Comparison of ENCODE assay signal across 18 cellular contexts in the genomic region with DNA sequence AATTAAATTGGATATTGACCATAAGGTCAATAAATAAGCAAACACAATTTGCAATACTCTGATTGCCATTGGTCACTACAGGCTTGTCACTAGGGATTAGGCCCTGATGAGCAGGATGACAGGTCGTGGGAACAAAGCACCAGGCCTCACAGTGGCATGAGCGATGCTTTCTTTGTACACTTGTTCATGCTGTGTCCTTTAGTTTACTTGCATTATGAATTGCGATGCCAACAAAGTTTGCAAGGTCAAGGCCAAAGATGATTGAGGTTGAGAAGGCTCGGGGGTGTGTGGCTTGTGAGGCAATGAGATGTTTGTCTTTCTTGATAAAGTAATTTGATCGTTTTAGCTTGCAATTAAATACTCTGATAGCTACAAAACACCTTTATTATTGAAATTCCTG.
"Had no signal": no experiment of that assay in that cellular context is flagged by ENCODE, and none has a peak within 500 bp of the region (broad histone marks: within the 10 kb centered on the region; RNA-seq: fewer than 3 reads in every experiment).

No MANE protein-coding gene starts in this region.

- FAIRE-seq: HepG2 had no signal

- DNase-seq: IMR-90; Karpas-422; KG1; MG63; NCI-H1092; NCI-H1436; NCI-H187; NCI-H2029; NCI-H2227 treated with DMSO at 0.1 percent for 48 hours; NCI-H524; NCI-H526 treated with DMSO at 0.1 percent for 48 hours; NCI-H748 treated with DMSO at 0.1 percent for 48 hours; NK-92 treated with Interleukin-12 subunit alpha and Interleukin-12 subunit beta, amount 100 ng/mL, for 24 hours; PC-3; SK-N-SH had no signal

- H3K9me3 ChIP-seq: MG63, SK-N-SH had no signal

- H3K27ac ChIP-seq: RWPE1 had no signal

- H3K4me3 ChIP-seq: MG63 had no signal

- H3K36me3 ChIP-seq: MG63 had no signal

- H3K27me3 ChIP-seq: MG63 had no signal

- ATAC-seq: HepG2, Panc1, PC-3 had no signal
